ENCODE assay signal across 19 cellular contexts in genomic region chr2:28944535-28944934, GRCh38. TPM values are rescaled to one million over a fixed set of nuclear protein-coding genes. Genes with fewer than 3 reads are reported as not detected.
A peak's percentile ranks its signal among the peaks of the same experiment; 100 is the strongest.
DNase-seq lines count a peak whose midpoint lies in the region; ATAC-seq, FAIRE-seq and TF ChIP-seq lines count a peak whose summit lies in the region.
"Had no signal": no experiment of that assay in that cellular context is flagged by ENCODE, and none has a peak within 500 bp of the region (broad histone marks: within the 10 kb centered on the region; RNA-seq: fewer than 3 reads in every experiment).

No MANE protein-coding gene starts in this region.

- H3K36me3 ChIP-seq in CD8-positive, alpha-beta T cell (ENCODE audit: insufficient read depth, low read length): peaks cover 43% of the 10 kb centered on the region
- peaks cover 90% of the 10 kb centered on the region for H3K36me3 ChIP-seq in K562 (ENCODE audit: control insufficient read depth, insufficient read depth, low read length)

- intact Hi-C loops in CD8-positive, alpha-beta T cell (cut with DNase I, micrococcal nuclease): no loop called here
- intact Hi-C loops in K562 (cut with micrococcal nuclease): no loop called here

- H3K9me3 Mint-ChIP-seq in activated T-cell treated with anti-CD3 and anti-CD28 coated beads, Interleukin-2, amount 50 U/mL, for 24 hours: peaks cover 3% of the 10 kb centered on the region
- no peaks in the 10 kb centered on the region for H3K9me3 Mint-ChIP-seq in CD8-positive, alpha-beta T cell
- H3K9me3 Mint-ChIP-seq in type B pancreatic cell: peaks cover 4% of the 10 kb centered on the region
- H3K9me3 Mint-ChIP-seq in natural killer cell treated with Interleukin-12 subunit alpha and Interleukin-12 subunit beta and Interleukin-15 and Interleukin-18, amount 100 ng/mL, for 72 hours: no peaks in the 10 kb centered on the region
- H3K9me3 Mint-ChIP-seq: CD4-positive, alpha-beta memory T cell had no signal

- DNase-seq in activated T-cell treated with anti-CD3 and anti-CD28 coated beads, Interleukin-2, amount 50 U/mL, for 24 hours: no peak
- DNase-seq in activated T-cell treated with anti-CD3 and anti-CD28 coated beads for 4 hours: no peak
- DNase-seq in CD8-positive, alpha-beta T cell: no peak
- DNase-seq in K562 (ENCODE audit: extremely low read depth in 1 of 4, low spot score in 3 of 4): no peak
- DNase-seq in type B pancreatic cell (ENCODE audit: extremely low spot score, unreplicated experiment): no peak
- DNase-seq in natural killer cell treated with Interleukin-12 subunit alpha and Interleukin-12 subunit beta and Interleukin-15 and Interleukin-18, amount 100 ng/mL, for 72 hours (ENCODE audit: low spot score): no peak
- no peak for DNase-seq in stimulated activated CD4-positive, alpha-beta T cell treated with anti-CD3 and anti-CD28 coated beads, Interleukin-4, amount 100 ng/mL, for 4 hours
- DNase-seq: C1 segment of cervical spinal cord; CD4-positive, alpha-beta memory T cell; COR-L47; DMS153; DMS79 treated with DMSO at 0.1 percent for 48 hours; EL; H7 had no signal

- ATAC-seq in CD8-positive, alpha-beta T cell: no peak
- no peak for ATAC-seq in K562
- no peak for ATAC-seq in natural killer cell treated with Interleukin-12 subunit alpha and Interleukin-12 subunit beta and Interleukin-15 and Interleukin-18, amount 100 ng/mL, for 72 hours
- ATAC-seq: GM23338 had no signal

- TF ChIP-seq EP300 in K562 (IDR thresholded peaks at IDR 0.05; ENCODE audit: low read length): no peak

- no peak overlapping the region for H3K27ac ChIP-seq in CD8-positive, alpha-beta T cell (ENCODE audit: low read depth, low read length)
- no peak overlapping the region for H3K27ac ChIP-seq in K562 (ENCODE audit: extremely low read depth, low read depth, low read length)

- FAIRE-seq in K562 (lab: Jason Lieb, UNC): no peak
- FAIRE-seq: D721Med, G401.6, GM12892 had no signal

- H3K27me3 Mint-ChIP-seq in activated T-cell treated with anti-CD3 and anti-CD28 coated beads, Interleukin-2, amount 50 U/mL, for 24 hours: no peaks in the 10 kb centered on the region
- H3K27me3 Mint-ChIP-seq in CD8-positive, alpha-beta T cell (ENCODE audit: low read depth): no peaks in the 10 kb centered on the region
- H3K27me3 Mint-ChIP-seq in type B pancreatic cell: no peaks in the 10 kb centered on the region
- no peaks in the 10 kb centered on the region for H3K27me3 Mint-ChIP-seq in natural killer cell treated with Interleukin-12 subunit alpha and Interleukin-12 subunit beta and Interleukin-15 and Interleukin-18, amount 100 ng/mL, for 72 hours
- H3K27me3 Mint-ChIP-seq: B cell; CD4-positive, alpha-beta memory T cell had no signal

- no peak overlapping the region for H2AFZ ChIP-seq in K562 (ENCODE audit: low read depth, low read length)
- H2AFZ ChIP-seq: GM23338 had no signal

- no peak for TF ChIP-seq POLR2A in K562 (conservative IDR thresholded peaks at IDR 0.05)

- no peaks in the 10 kb centered on the region for H4K20me1 ChIP-seq in K562 (replicated peaks; ENCODE audit: control insufficient read depth, insufficient read depth, low read length)

- no peaks in the 10 kb centered on the region for H3K9me3 ChIP-seq in CD8-positive, alpha-beta T cell (ENCODE audit: low read length)
- H3K9me3 ChIP-seq in K562 (replicated peaks; ENCODE audit: control insufficient read depth, insufficient read depth, low read depth, low read length): peaks cover 3% of the 10 kb centered on the region

- H3K27ac Mint-ChIP-seq in activated T-cell treated with anti-CD3 and anti-CD28 coated beads, Interleukin-2, amount 50 U/mL, for 24 hours: peak overlapping the region; percentile 66
- H3K27ac Mint-ChIP-seq in CD8-positive, alpha-beta T cell: peak overlapping the region; percentile 23
- H3K27ac Mint-ChIP-seq in type B pancreatic cell: peak overlapping the region; percentile 52
- no peak overlapping the region for H3K27ac Mint-ChIP-seq in natural killer cell treated with Interleukin-12 subunit alpha and Interleukin-12 subunit beta and Interleukin-15 and Interleukin-18, amount 100 ng/mL, for 72 hours
- H3K27ac Mint-ChIP-seq: B cell; CD4-positive, alpha-beta memory T cell; GM23338 had no signal

- H3K9me1 ChIP-seq in K562 (ENCODE audit: control insufficient read depth, insufficient read depth, low read length): no peaks in the 10 kb centered on the region

- H3K79me2 ChIP-seq in K562 (ENCODE audit: control insufficient read depth, insufficient read depth, low read length): peaks cover 3% of the 10 kb centered on the region; the same call in 1 of the 3 replicates

- 93% methylated on average over 14 of the region's 14 CpGs for WGBS in K562 (ENCODE audit: insufficient coverage, low coverage, missing lambda C conversion rate)

- no peak for TF ChIP-seq RAD21 in K562 (CRISPR knock-in tag; conservative IDR thresholded peaks at IDR 0.05 in 1 of 2, IDR thresholded peaks at IDR 0.05 in 1 of 2)

- BruUV-seq in K562 (replicated peaks; lab: Mats Ljungman, UMichigan): no TSS peak

- peaks cover 93% of the 10 kb centered on the region for H3K36me3 Mint-ChIP-seq in activated T-cell treated with anti-CD3 and anti-CD28 coated beads, Interleukin-2, amount 50 U/mL, for 24 hours (ENCODE audit: low read depth)
- peaks cover 79% of the 10 kb centered on the region for H3K36me3 Mint-ChIP-seq in CD8-positive, alpha-beta T cell
- H3K36me3 Mint-ChIP-seq in type B pancreatic cell: peaks cover 64% of the 10 kb centered on the region
- peaks cover 47% of the 10 kb centered on the region for H3K36me3 Mint-ChIP-seq in natural killer cell treated with Interleukin-12 subunit alpha and Interleukin-12 subunit beta and Interleukin-15 and Interleukin-18, amount 100 ng/mL, for 72 hours

- CTCF ChIA-PET in CD8-positive, alpha-beta T cell (lab: Charles Lee): interaction anchor here (0.7 to 1.2 kb wide), 2 partner anchors 15 to 253 kb away, joined by 3 read pairs; no protein-coding TSS in a partner anchor
- CTCF ChIA-PET in K562 (lab: Yijun Ruan, JAX; ENCODE audit: low intra/inter-chr PET ratio): no interaction called here

- no peaks in the 10 kb centered on the region for H3K27me3 ChIP-seq in CD8-positive, alpha-beta T cell (ENCODE audit: insufficient read depth, low read length)
- no peaks in the 10 kb centered on the region for H3K27me3 ChIP-seq in K562 (ENCODE audit: control insufficient read depth in 2 of 2, insufficient read depth in 2 of 2, low read length in 2 of 2)

- POLR2A ChIA-PET in CD8-positive, alpha-beta T cell (lab: Charles Lee): no interaction called here
- POLR2A ChIA-PET in K562 (lab: Yijun Ruan, JAX): no interaction called here

- peaks cover 2% of the 10 kb centered on the region for H3K4me1 Mint-ChIP-seq in activated T-cell treated with anti-CD3 and anti-CD28 coated beads, Interleukin-2, amount 50 U/mL, for 24 hours (ENCODE audit: low read depth)
- H3K4me1 Mint-ChIP-seq in CD8-positive, alpha-beta T cell (ENCODE audit: low read depth): no peaks in the 10 kb centered on the region
- H3K4me1 Mint-ChIP-seq in type B pancreatic cell (ENCODE audit: unreplicated experiment): no peaks in the 10 kb centered on the region
- peaks cover 0 to 3% of the 10 kb centered on the region in 2 donors for H3K4me1 Mint-ChIP-seq in natural killer cell treated with Interleukin-12 subunit alpha and Interleukin-12 subunit beta and Interleukin-15 and Interleukin-18, amount 100 ng/mL, for 72 hours (ENCODE audit: low read depth in 2 of 2)
- H3K4me1 Mint-ChIP-seq: B cell, GM23338 had no signal

- no peak for TF ChIP-seq CTCF in CD8-positive, alpha-beta T cell (IDR thresholded peaks at IDR 0.05)
- TF ChIP-seq CTCF in K562 (IDR thresholded peaks at IDR 0.05 in 2 of 3, conservative IDR thresholded peaks at IDR 0.05 in 1 of 3; ENCODE audit: insufficient read depth in 2 of 3, low read depth in 1 of 3, low read length in 3 of 3) (no peak), type B pancreatic cell (conservative IDR thresholded peaks at IDR 0.05) (no peak)

- H3K4me2 ChIP-seq in K562 (ENCODE audit: insufficient read depth, low read length): no peak overlapping the region
- H3K4me2 ChIP-seq: GM23338 had no signal

- in situ Hi-C loops in K562 (cut with MboI): no loop called here

- no peak overlapping the region for H3K4me3 Mint-ChIP-seq in activated T-cell treated with anti-CD3 and anti-CD28 coated beads, Interleukin-2, amount 50 U/mL, for 24 hours
- H3K4me3 Mint-ChIP-seq in CD8-positive, alpha-beta T cell: no peak overlapping the region
- no peak overlapping the region for H3K4me3 Mint-ChIP-seq in type B pancreatic cell
- no peak overlapping the region for H3K4me3 Mint-ChIP-seq in natural killer cell treated with Interleukin-12 subunit alpha and Interleukin-12 subunit beta and Interleukin-15 and Interleukin-18, amount 100 ng/mL, for 72 hours
- H3K4me3 Mint-ChIP-seq: B cell; CD4-positive, alpha-beta memory T cell; GM23338 had no signal

- H3K4me1 ChIP-seq in CD8-positive, alpha-beta T cell (ENCODE audit: insufficient read depth, low read length): no peaks in the 10 kb centered on the region
- H3K4me1 ChIP-seq in K562 (replicated peaks in 1 of 2; ENCODE audit: control insufficient read depth in 2 of 2, insufficient read depth in 2 of 2, low read length in 2 of 2): no peaks in the 10 kb centered on the region

- H3K9ac ChIP-seq in K562 (ENCODE audit: insufficient read depth in 1 of 2, low read depth in 2 of 2, low read length in 2 of 2): no peak overlapping the region

- no peak overlapping the region for H3K4me3 ChIP-seq in CD8-positive, alpha-beta T cell (ENCODE audit: low read depth, low read length)
- H3K4me3 ChIP-seq in K562: no peak overlapping the region
- H3K4me3 ChIP-seq: GM23338 had no signal

RNA-seq across cellular contexts. Expression of gene TOGARAM2, which starts 36.6 kb away (rescaled TPM):
- total RNA-seq in CD8-positive, alpha-beta T cell: 1 to 10 TPM; 4.6 to 4.8 TPM
- not detected in 2 replicates for total RNA-seq in K562 (2011; cell fraction: chromatin; rRNA removed; ENCODE audit: low replicate concordance)
- total RNA-seq in K562 (2011; cell fraction: nucleolus; rRNA removed): not detected in 2 replicates
- total RNA-seq in K562 (2011; cell fraction: nucleoplasm; rRNA removed): 0.08 TPM in 1 of 2 replicates, not detected in the other
- total RNA-seq in K562 (2014; rRNA removed): not detected in 2 replicates
- total RNA-seq in K562 (2014; rRNA removed; fragmentation: Illumina TruSeq; extraction: Trizol): not detected in 2 replicates
- not detected in 2 replicates for total RNA-seq in K562 (2015; rRNA removed; fragmentation: Illumina TruSeq; extraction: Trizol)
- total RNA-seq in K562 (2021): not detected in 2 replicates
- not detected in 2 replicates for polyA plus RNA-seq in K562 (2011; rRNA removed)
- under 0.01 TPM in 1 of 2 replicates, not detected in the other for polyA plus RNA-seq in K562 (2011; cell fraction: cytosol; rRNA removed)
- 0.01 TPM in 1 of 2 replicates, not detected in the other for polyA plus RNA-seq in K562 (2011; cell fraction: nucleus; rRNA removed)
- not detected in 2 replicates for polyA plus RNA-seq in K562 (2012)
- not detected in 2 replicates for polyA plus RNA-seq in K562 (2014; fragmentation: Illumina TruSeq; extraction: Trizol)
- polyA plus RNA-seq in K562 (2014; fragmentation: Nextera tagmentation; extraction: Ambion mirVana): not detected
- not detected in 2 replicates for polyA plus RNA-seq in K562 (2014; rRNA removed)
- polyA minus RNA-seq in K562 (2011; rRNA and poly(A)+ RNA removed): not detected in 2 replicates
- polyA minus RNA-seq in K562 (2011; cell fraction: cytosol; rRNA and poly(A)+ RNA removed): not detected in 2 replicates
- polyA minus RNA-seq in K562 (2011; cell fraction: nucleus; rRNA and poly(A)+ RNA removed): not detected in 2 replicates
- 1.6 and 3.6 TPM in 2 replicates for total RNA-seq in type B pancreatic cell (ENCODE audit: low replicate concordance)
- 1 to 10 TPM; 6.8 to 7.7 TPM for total RNA-seq in natural killer cell treated with Interleukin-12 subunit alpha and Interleukin-12 subunit beta and Interleukin-15 and Interleukin-18, amount 100 ng/mL, for 72 hours

RNA-seq across cellular contexts. Expression of gene WDR43, which starts 50.1 kb away (rescaled TPM):
- total RNA-seq in CD8-positive, alpha-beta T cell: 10 to 100 TPM; 89.2 to 90.0 TPM
- 135 and 262 TPM in 2 replicates for total RNA-seq in K562 (2011; cell fraction: chromatin; rRNA removed; ENCODE audit: low replicate concordance)
- 43.0 and 47.1 TPM in 2 replicates for total RNA-seq in K562 (2011; cell fraction: nucleolus; rRNA removed)
- total RNA-seq in K562 (2011; cell fraction: nucleoplasm; rRNA removed): 83.1 and 84.3 TPM in 2 replicates
- 105 and 106 TPM in 2 replicates for total RNA-seq in K562 (2014; rRNA removed)
- 134 and 161 TPM in 2 replicates for total RNA-seq in K562 (2014; rRNA removed; fragmentation: Illumina TruSeq; extraction: Trizol)
- total RNA-seq in K562 (2015; rRNA removed; fragmentation: Illumina TruSeq; extraction: Trizol): 144 and 149 TPM in 2 replicates
- total RNA-seq in K562 (2021): 105 and 107 TPM in 2 replicates
- 147 and 197 TPM in 2 replicates for polyA plus RNA-seq in K562 (2011; rRNA removed)
- 38.2 and 53.2 TPM in 2 replicates for polyA plus RNA-seq in K562 (2011; cell fraction: cytosol; rRNA removed)
- polyA plus RNA-seq in K562 (2011; cell fraction: nucleus; rRNA removed): 67.5 and 86.6 TPM in 2 replicates
- polyA plus RNA-seq in K562 (2012): 31.9 and 60.1 TPM in 2 replicates
- 77.9 and 83.1 TPM in 2 replicates for polyA plus RNA-seq in K562 (2014; fragmentation: Illumina TruSeq; extraction: Trizol)
- polyA plus RNA-seq in K562 (2014; fragmentation: Nextera tagmentation; extraction: Ambion mirVana): 10 to 100 TPM; 34.6 to 39.2 TPM
- 53.6 and 58.3 TPM in 2 replicates for polyA plus RNA-seq in K562 (2014; rRNA removed)
- polyA minus RNA-seq in K562 (2011; rRNA and poly(A)+ RNA removed): 600 and 656 TPM in 2 replicates
- 95.2 and 128 TPM in 2 replicates for polyA minus RNA-seq in K562 (2011; cell fraction: cytosol; rRNA and poly(A)+ RNA removed)
- polyA minus RNA-seq in K562 (2011; cell fraction: nucleus; rRNA and poly(A)+ RNA removed): 61.4 and 133 TPM in 2 replicates
- total RNA-seq in type B pancreatic cell (ENCODE audit: low replicate concordance): 57.0 and 66.9 TPM in 2 replicates
- 100 to 1,000 TPM in 1 of 2 donors, 10 to 100 TPM in 1; 85.8 to 143 TPM for total RNA-seq in natural killer cell treated with Interleukin-12 subunit alpha and Interleukin-12 subunit beta and Interleukin-15 and Interleukin-18, amount 100 ng/mL, for 72 hours

Comparison
In these comparisons a context has a peak if more than half of its experiments do, and no peak if none do; other contexts are left out.
1. H3K27ac Mint-ChIP-seq: peak in activated T-cell treated with anti-CD3 and anti-CD28 coated beads, Interleukin-2, amount 50 U/mL, for 24 hours (single experiment), CD8-positive, alpha-beta T cell (single experiment) and type B pancreatic cell (single experiment); none in natural killer cell treated with Interleukin-12 subunit alpha and Interleukin-12 subunit beta and Interleukin-15 and Interleukin-18, amount 100 ng/mL, for 72 hours (0 of 2).